In genomic region chr4:138681000-138681604, GRCh38 we compare ENCODE assay signal across 8 cellular contexts.
DNase-seq lines count a peak whose midpoint lies in the region; ATAC-seq and TF ChIP-seq lines count a peak whose summit lies in the region.

No MANE protein-coding gene starts in this region.

- POLR2A ChIA-PET in activated CD4-positive, alpha-beta memory T cell treated with anti-CD3 and anti-CD28 coated beads for 36 hours (lab: Charles Lee) = no interaction called here

- no peak overlapping the region for H3K4me3 Mint-ChIP-seq in activated CD4-positive, alpha-beta memory T cell treated with anti-CD3 and anti-CD28 coated beads for 36 hours

- H3K27ac Mint-ChIP-seq in activated CD4-positive, alpha-beta memory T cell treated with anti-CD3 and anti-CD28 coated beads for 36 hours = no peak overlapping the region

- H3K27ac ChIP-seq in C4-2B = no peak overlapping the region

- DNase-seq in NCI-H748 treated with DMSO at 0.1 percent for 48 hours (lab: John Stamatoyannopoulos, UW) (peak; percentile 74), medulla oblongata (ENCODE audit: extremely low spot score) (peak; percentile 93)
- DNase-seq in activated CD4-positive, alpha-beta memory T cell treated with anti-CD3 and anti-CD28 coated beads for 36 hours = peak; percentile 77
- peak; percentile 60 for DNase-seq in effector CD4-positive, alpha-beta T cell
- DNase-seq in stimulated activated CD8-positive, alpha-beta memory T cell treated with anti-CD3 and anti-CD28 coated beads, Interleukin-15, amount 100 ng/mL, for 24 hours (ENCODE audit: low read depth) = peak; percentile 60

- CTCF ChIA-PET in activated CD4-positive, alpha-beta memory T cell treated with anti-CD3 and anti-CD28 coated beads for 36 hours (lab: Charles Lee) = interaction anchor here (0.7 to 2.7 kb wide), 16 partner anchors 11 to 650 kb away, joined by 3 to 19 read pairs (median 3); partner anchors contain the start of gene SLC7A11

- no peaks in the 10 kb centered on the region for H3K4me1 Mint-ChIP-seq in activated CD4-positive, alpha-beta memory T cell treated with anti-CD3 and anti-CD28 coated beads for 36 hours (ENCODE audit: low read depth)

- no peaks in the 10 kb centered on the region for H3K9me3 Mint-ChIP-seq in activated CD4-positive, alpha-beta memory T cell treated with anti-CD3 and anti-CD28 coated beads for 36 hours

- no peaks in the 10 kb centered on the region for H3K36me3 Mint-ChIP-seq in activated CD4-positive, alpha-beta memory T cell treated with anti-CD3 and anti-CD28 coated beads for 36 hours

- intact Hi-C loops in activated CD4-positive, alpha-beta memory T cell treated with anti-CD3 and anti-CD28 coated beads for 36 hours (cut with micrococcal nuclease) = loop anchor here (1.0 to 10.0 kb wide), 2 partner anchors 646 to 946 kb away; no protein-coding TSS in a partner anchor

- H3K27me3 Mint-ChIP-seq in activated CD4-positive, alpha-beta memory T cell treated with anti-CD3 and anti-CD28 coated beads for 36 hours = peaks cover 6% of the 10 kb centered on the region

- ATAC-seq in GM19351 (IDR thresholded peaks at IDR 0.05; ENCODE audit: unreplicated experiment) (peak; percentile 65), HG03520 (IDR thresholded peaks at IDR 0.05; ENCODE audit: unreplicated experiment) (peak; percentile 75)

- TF ChIP-seq CTCF in C4-2B (conservative IDR thresholded peaks at IDR 0.05) = peak; percentile 82
